Comparison of ENCODE assay signal across 15 cellular contexts in the genomic region with DNA sequence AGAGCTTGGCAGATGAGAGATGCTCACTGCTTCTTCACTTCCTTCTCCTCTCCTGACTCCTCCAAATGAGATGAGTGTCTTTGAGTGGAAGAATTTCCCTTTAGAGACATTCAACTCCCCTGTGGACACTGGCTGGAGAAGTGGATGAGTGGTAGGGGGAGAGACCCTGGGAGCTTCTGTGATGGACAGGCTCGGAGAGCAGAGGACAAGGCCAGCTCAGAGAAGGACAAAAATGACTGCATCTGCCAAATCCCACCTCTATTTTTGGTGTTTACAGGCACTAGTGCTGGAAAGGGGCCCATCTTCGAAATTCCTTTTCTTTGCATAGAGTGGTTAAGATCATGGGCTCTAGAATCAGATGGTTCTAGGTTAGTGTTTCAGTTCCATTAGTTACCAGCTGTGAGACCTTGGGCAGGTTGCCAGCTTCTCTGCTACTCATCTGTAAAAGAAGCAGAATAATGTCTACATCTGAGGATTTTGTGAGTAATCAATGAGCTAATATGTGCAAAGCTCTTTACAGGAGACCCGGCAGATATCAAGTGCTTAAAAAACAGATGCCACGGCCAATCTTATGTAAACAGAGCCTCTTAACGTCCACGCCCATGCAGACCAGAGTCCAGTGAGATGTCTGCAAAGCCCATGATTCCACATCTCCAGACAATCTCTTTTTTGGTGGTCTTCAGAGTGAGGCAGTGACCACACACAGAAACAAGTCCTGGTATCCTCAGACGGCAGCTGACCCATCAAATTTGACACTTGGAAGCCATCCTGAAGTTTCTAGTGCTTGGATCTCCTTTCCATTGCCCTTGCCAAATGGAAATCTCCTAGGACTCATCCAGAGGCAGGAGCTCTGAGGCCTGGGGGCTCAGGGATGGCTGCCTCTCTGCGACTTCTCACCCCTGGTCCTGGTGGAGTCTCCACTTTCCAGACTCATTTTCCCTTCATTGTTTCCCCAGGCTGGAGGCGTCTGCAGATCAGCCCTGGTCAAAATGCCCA. TPM values are rescaled to one million over a fixed set of nuclear protein-coding genes. Genes with fewer than 3 reads are reported as not detected.
DNase-seq lines count a peak whose midpoint lies in the region; ATAC-seq, FAIRE-seq and TF ChIP-seq lines count a peak whose summit lies in the region.
"Had no signal": no experiment of that assay in that cellular context is flagged by ENCODE, and none has a peak within 500 bp of the region (broad histone marks: within the 10 kb centered on the region; RNA-seq: fewer than 3 reads in every experiment).

No MANE protein-coding gene starts in this region.

- H3K4me2 ChIP-seq in HepG2 (ENCODE audit: low read depth, low read length) = peak overlapping the region; percentile 69

- no TSS peak for BruUV-seq in HepG2 (replicated peaks; lab: Mats Ljungman, UMichigan)

- intact Hi-C loops in Right ventricle myocardium inferior (cut with DNase I) = no loop called here
- intact Hi-C loops in HepG2 (cut with micrococcal nuclease; ENCODE audit: unreplicated experiment) = loop anchor here (5.0 kb wide), 1 partner anchor 705 kb away; no protein-coding TSS in a partner anchor

- H3K9me3 ChIP-seq in right atrium auricular region (no peaks in the 10 kb centered on the region), HepG2 (ENCODE audit: low read length) (no peaks in the 10 kb centered on the region)

- H3K27ac ChIP-seq in right atrium auricular region (peak overlapping the region in 1 of 2 donors; percentile 60), HepG2 (ENCODE audit: extremely low read length, insufficient read depth, low read length) (peak overlapping the region; percentile 6)
- H3K27ac ChIP-seq: skin epidermis had no signal

- no peak overlapping the region for H2AFZ ChIP-seq in HepG2 (ENCODE audit: low read length)

- no peak for TF ChIP-seq CTCF in right atrium auricular region (IDR thresholded peaks at IDR 0.05)
- no peak for TF ChIP-seq CTCF in cardiac fibroblast (IDR thresholded peaks at IDR 0.05; ENCODE audit: low read depth, low read length)
- no peak for TF ChIP-seq CTCF in HepG2 (CRISPR knock-in tag; IDR thresholded peaks at IDR 0.05)

- in situ Hi-C loops in HepG2 (cut with HindIII; ENCODE audit: extremely low pct_ligation_motif_present, low pct_unique_long_range_greater_than_20kb) = loop anchor here (5.0 kb wide), 1 partner anchor 35 kb away; no protein-coding TSS in a partner anchor

- DNase-seq in Right ventricle myocardium inferior (ENCODE audit: missing footprints) (peak; percentile 68), right atrium auricular region (ENCODE audit: low spot score) (no peak), cardiac fibroblast (ENCODE audit: low read depth in 2 of 2) (peak; percentile 18 to 36), HepG2 (ENCODE audit: low spot score) (peak; percentile 82), NCI-H1930 (lab: John Stamatoyannopoulos, UW) (no peak), dedifferentiated amniotic fluid mesenchymal stem cell (ENCODE audit: extremely low spot score) (no peak), epidermal melanocyte (ENCODE audit: insufficient read length, low spot score) (no peak), NCI-H2081 treated with DMSO at 0.1 percent for 48 hours (lab: John Stamatoyannopoulos, UW) (no peak)
- DNase-seq: ACHN, Calu3, hippocampal formation had no signal

- no peak for TF ChIP-seq POLR2A in HepG2 (IDR thresholded peaks at IDR 0.05; ENCODE audit: insufficient read depth in 1 of 2, low read depth in 2 of 2, low read length in 2 of 2)

- no peak for TF ChIP-seq RAD21 in HepG2 (CRISPR knock-in tag; IDR thresholded peaks at IDR 0.05)

- FAIRE-seq in HepG2 (lab: Jason Lieb, UNC) = peak; percentile 77
- FAIRE-seq: endometrium had no signal

- no peaks in the 10 kb centered on the region for H3K27me3 ChIP-seq in right atrium auricular region
- H3K27me3 ChIP-seq in HepG2 (ENCODE audit: control insufficient read depth in 1 of 2, insufficient read depth in 2 of 2, low read length in 2 of 2) = no peaks in the 10 kb centered on the region; a peak in 1 of 5 replicates

- POLR2A ChIA-PET in HepG2 (lab: Yijun Ruan, JAX) = interaction anchor here (0.7 to 6.5 kb wide), 15 partner anchors 8 to 64 kb away, joined by 3 to 87 read pairs (median 6); a partner anchor contains a TSS

- TF ChIP-seq EP300 in HepG2 (IDR thresholded peaks at IDR 0.05; ENCODE audit: low read depth in 2 of 2, low read length in 2 of 2) (peak in 1 of 2 experiments; percentile 74; a peak in 2 of 4 replicates), HepG2 (CRISPR knock-in tag; IDR thresholded peaks at IDR 0.05; ENCODE audit: borderline replicate concordance) (no peak)

- CTCF ChIA-PET in HepG2 (lab: Yijun Ruan, JAX; ENCODE audit: low intra/inter-chr PET ratio, low total read pairs) = no interaction called here

- H4K20me1 ChIP-seq in HepG2 (ENCODE audit: insufficient read depth, low read length) = no peaks in the 10 kb centered on the region

- H3K9ac ChIP-seq in HepG2 (ENCODE audit: insufficient read depth, low read depth, low read length) = no peak overlapping the region; the same call in 1 of the 2 replicates

- H3K4me1 ChIP-seq in right atrium auricular region (peaks cover 0 to 32% of the 10 kb centered on the region in 2 donors), HepG2 (ENCODE audit: insufficient read depth, low read length) (peaks cover 78% of the 10 kb centered on the region)

- no peaks in the 10 kb centered on the region for H3K79me2 ChIP-seq in HepG2 (ENCODE audit: insufficient read depth, low read length)

- no peaks in the 10 kb centered on the region for H3K36me3 ChIP-seq in right atrium auricular region
- H3K36me3 ChIP-seq in HepG2 (replicated peaks in 1 of 2; ENCODE audit: control insufficient read depth in 1 of 2, insufficient read depth in 2 of 2, low read length in 2 of 2) = no peaks in the 10 kb centered on the region

- WGBS in HepG2 (ENCODE audit: low lambda C conversion rate) = 4% methylated on average over 9 of the region's 9 CpGs

- no peak overlapping the region for H3K4me3 ChIP-seq in right atrium auricular region
- no peak overlapping the region for H3K4me3 ChIP-seq in cardiac fibroblast (replicated peaks in 1 of 2; ENCODE audit: low read depth in 2 of 2, low read length in 2 of 2)
- H3K4me3 ChIP-seq in HepG2 (replicated peaks in 1 of 3; ENCODE audit: insufficient read depth in 1 of 3, low read depth in 2 of 3, low read length in 3 of 3) = peak overlapping the region in 1 of 3 experiments; percentile 39; a peak in 2 of 6 replicates
- H3K4me3 ChIP-seq: skin epidermis had no signal

- ATAC-seq in Right ventricle myocardium inferior (peak; percentile 41), HepG2 (peak; percentile 64)

RNA-seq across cellular contexts. Expression of a gene that starts 13.5 kb away (rescaled TPM):
- 9.8 TPM for total RNA-seq in Right ventricle myocardium inferior
- total RNA-seq in right atrium auricular region = 1 to 10 TPM; 1.5 to 2.7 TPM
- total RNA-seq in HepG2 (2016; rRNA removed; fragmentation: Illumina TruSeq; extraction: Trizol) = 13.1 and 71.3 TPM in 2 replicates
- 24.4 and 27.4 TPM in 2 replicates for total RNA-seq in HepG2 (2016; cell fraction: cytosol; rRNA removed; fragmentation: Illumina TruSeq; extraction: Trizol; ENCODE audit: low read depth)
- total RNA-seq in HepG2 (2016; cell fraction: insoluble cytoplasmic fraction; rRNA removed; fragmentation: Illumina TruSeq; extraction: Trizol) = 11.3 and 76.4 TPM in 2 replicates
- total RNA-seq in HepG2 (2016; cell fraction: membrane; rRNA removed; fragmentation: Illumina TruSeq; extraction: Trizol) = 17.0 and 18.6 TPM in 2 replicates
- total RNA-seq in HepG2 (2016; cell fraction: nucleus; rRNA removed; fragmentation: Illumina TruSeq; extraction: Trizol) = 127 and 145 TPM in 2 replicates
- 89.1 and 105 TPM in 2 replicates for polyA plus RNA-seq in HepG2 (2011; rRNA removed)
- 8.5 and 16.4 TPM in 2 replicates for polyA plus RNA-seq in HepG2 (2011; cell fraction: cytosol; rRNA removed)
- 1,276 and 1,843 TPM in 2 replicates for polyA plus RNA-seq in HepG2 (2011; cell fraction: nucleus; rRNA removed)
- 63.8 and 83.6 TPM in 2 replicates for polyA plus RNA-seq in HepG2 (2012)
- 2.0 and 2.7 TPM in 2 replicates for polyA plus RNA-seq in HepG2 (2016; cell fraction: cytosol; fragmentation: Illumina TruSeq; extraction: Trizol; ENCODE audit: low read depth)
- polyA plus RNA-seq in HepG2 (2016; cell fraction: insoluble cytoplasmic fraction; fragmentation: Illumina TruSeq; extraction: Trizol; ENCODE audit: low read depth) = 13.5 and 15.6 TPM in 2 replicates
- 4.3 and 4.5 TPM in 2 replicates for polyA plus RNA-seq in HepG2 (2016; cell fraction: membrane; fragmentation: Illumina TruSeq; extraction: Trizol; ENCODE audit: low read depth)
- 665 and 720 TPM in 2 replicates for polyA plus RNA-seq in HepG2 (2016; cell fraction: nucleus; fragmentation: Illumina TruSeq; extraction: Trizol; ENCODE audit: insufficient read depth, low read depth)
- 11.6 and 59.4 TPM in 2 replicates for polyA minus RNA-seq in HepG2 (2011; rRNA and poly(A)+ RNA removed; ENCODE audit: low replicate concordance)
- polyA minus RNA-seq in HepG2 (2011; cell fraction: cytosol; rRNA and poly(A)+ RNA removed) = 5.5 and 10.9 TPM in 2 replicates
- polyA minus RNA-seq in HepG2 (2011; cell fraction: nucleus; rRNA and poly(A)+ RNA removed) = 155 and 169 TPM in 2 replicates

RNA-seq across cellular contexts. Expression of a gene that starts 42.8 kb away (rescaled TPM):
- total RNA-seq in Right ventricle myocardium inferior (not detected), right atrium auricular region (not detected), HepG2 (2016; rRNA removed; fragmentation: Illumina TruSeq; extraction: Trizol) (0.81 and 1.8 TPM in 2 replicates)
- 0.61 and 1.1 TPM in 2 replicates for total RNA-seq in HepG2 (2016; cell fraction: cytosol; rRNA removed; fragmentation: Illumina TruSeq; extraction: Trizol; ENCODE audit: low read depth)
- total RNA-seq in HepG2 (2016; cell fraction: insoluble cytoplasmic fraction; rRNA removed; fragmentation: Illumina TruSeq; extraction: Trizol) = 0.94 and 1.8 TPM in 2 replicates
- 0.19 and 0.38 TPM in 2 replicates for total RNA-seq in HepG2 (2016; cell fraction: membrane; rRNA removed; fragmentation: Illumina TruSeq; extraction: Trizol)
- total RNA-seq in HepG2 (2016; cell fraction: nucleus; rRNA removed; fragmentation: Illumina TruSeq; extraction: Trizol) = 2.7 and 3.5 TPM in 2 replicates
- polyA plus RNA-seq in HepG2 (2011; rRNA removed) = 12.5 and 14.8 TPM in 2 replicates
- 1.6 and 3.1 TPM in 2 replicates for polyA plus RNA-seq in HepG2 (2011; cell fraction: cytosol; rRNA removed)
- polyA plus RNA-seq in HepG2 (2011; cell fraction: nucleus; rRNA removed) = 155 and 222 TPM in 2 replicates
- 6.2 and 7.2 TPM in 2 replicates for polyA plus RNA-seq in HepG2 (2012)
- 0.14 and 0.26 TPM in 2 replicates for polyA plus RNA-seq in HepG2 (2016; cell fraction: cytosol; fragmentation: Illumina TruSeq; extraction: Trizol; ENCODE audit: low read depth)
- 0.92 and 0.93 TPM in 2 replicates for polyA plus RNA-seq in HepG2 (2016; cell fraction: insoluble cytoplasmic fraction; fragmentation: Illumina TruSeq; extraction: Trizol; ENCODE audit: low read depth)
- 0.17 TPM in 1 of 2 replicates, not detected in the other for polyA plus RNA-seq in HepG2 (2016; cell fraction: membrane; fragmentation: Illumina TruSeq; extraction: Trizol; ENCODE audit: low read depth)
- polyA plus RNA-seq in HepG2 (2016; cell fraction: nucleus; fragmentation: Illumina TruSeq; extraction: Trizol; ENCODE audit: insufficient read depth, low read depth) = 8.0 and 11.0 TPM in 2 replicates
- 6.7 TPM in 1 of 2 replicates, not detected in the other for polyA minus RNA-seq in HepG2 (2011; rRNA and poly(A)+ RNA removed; ENCODE audit: low replicate concordance)
- 1.1 and 1.3 TPM in 2 replicates for polyA minus RNA-seq in HepG2 (2011; cell fraction: cytosol; rRNA and poly(A)+ RNA removed)
- polyA minus RNA-seq in HepG2 (2011; cell fraction: nucleus; rRNA and poly(A)+ RNA removed) = 11.6 and 13.7 TPM in 2 replicates
- total RNA-seq: subcutaneous adipose tissue had no signal
- polyA plus RNA-seq: neural cell had no signal

Comparison
In these comparisons a context has a peak if more than half of its experiments do, and no peak if none do; other contexts are left out.
1. DNase-seq: peak in Right ventricle myocardium inferior (single experiment), cardiac fibroblast (2 of 2) and HepG2 (single experiment); none in right atrium auricular region (single experiment), NCI-H1930 (0 of 2), dedifferentiated amniotic fluid mesenchymal stem cell (single experiment), epidermal melanocyte (single experiment) and NCI-H2081 treated with DMSO at 0.1 percent for 48 hours (single experiment).